Comparison of ENCODE assay signal across 25 cellular contexts in genomic region chr2:3706892-3707291, GRCh38. TPM values are rescaled to one million over a fixed set of nuclear protein-coding genes. Genes with fewer than 3 reads are reported as not detected.
"Had no signal": no experiment of that assay in that cellular context is flagged by ENCODE, and none has a peak within 500 bp of the region (broad histone marks: within the 10 kb centered on the region; RNA-seq: fewer than 3 reads in every experiment).

No MANE protein-coding gene starts in this region.

- H3K27ac ChIP-seq: body of pancreas, Peyer's patch had no signal

- H3K27ac Mint-ChIP-seq: activated CD8-positive, alpha-beta T cell treated with anti-CD3 and anti-CD28 coated beads for 36 hours; activated naive CD8-positive, alpha-beta T cell treated with anti-CD3 and anti-CD28 coated beads, Interleukin-2, amount 10 ng/mL, durations not matched to agents 7 days and 5 days; activated T-cell treated with anti-CD3 and anti-CD28 coated beads, Interleukin-2, amount 50 U/mL, for 72 hours; activated T-helper 2 cell treated with anti-CD3 and anti-CD28 coated beads, Interferon-gamma antibody, Interleukin-2, Interleukin-4, amounts not matched to agents 10 μg/mL and 5 μg/mL and 100 μg/mL, durations not matched to agents 14 hours and 24 hours and 36 hours; T-helper 1 cell treated with Interleukin-12 subunit alpha and Interleukin-12 subunit beta and Interleukin-4 antibody, amounts not matched to agents 30 μg/mL and 1 μg/mL, for 36 hours had no signal

- H3K4me3 Mint-ChIP-seq: activated CD8-positive, alpha-beta T cell treated with anti-CD3 and anti-CD28 coated beads for 36 hours; activated naive CD8-positive, alpha-beta T cell treated with anti-CD3 and anti-CD28 coated beads, Interleukin-2, amount 10 ng/mL, durations not matched to agents 7 days and 5 days; activated T-cell treated with anti-CD3 and anti-CD28 coated beads, Interleukin-2, amount 50 U/mL, for 72 hours; T-helper 1 cell treated with Interleukin-12 subunit alpha and Interleukin-12 subunit beta and Interleukin-4 antibody, amounts not matched to agents 30 μg/mL and 1 μg/mL, for 36 hours had no signal

- H3K27me3 ChIP-seq: body of pancreas, Peyer's patch had no signal

- H3K4me3 ChIP-seq: adrenal gland, body of pancreas, Peyer's patch had no signal

- H3K4me1 Mint-ChIP-seq: activated naive CD8-positive, alpha-beta T cell treated with anti-CD3 and anti-CD28 coated beads, Interleukin-2, amount 10 ng/mL, durations not matched to agents 7 days and 5 days had no signal

- DNase-seq: activated CD4-positive, alpha-beta T cell treated with anti-CD3 and anti-CD28 coated beads for 4 hours; activated CD8-positive, alpha-beta memory T cell treated with anti-CD3 and anti-CD28 coated beads, Interleukin-2, amount 50 U/mL, for 4 hours; activated CD8-positive, alpha-beta T cell treated with anti-CD3 and anti-CD28 coated beads for 36 hours; activated naive CD4-positive, alpha-beta T cell treated with anti-CD3 and anti-CD28 coated beads, Interleukin-2, amount 50 U/mL, for 16 hours; activated naive CD8-positive, alpha-beta T cell treated with anti-CD3 and anti-CD28 coated beads, Interleukin-2, amount 10 ng/mL, durations not matched to agents 7 days and 5 days; activated T-cell treated with anti-CD3 and anti-CD28 coated beads, Interleukin-2, amount 50 U/mL, for 72 hours; adrenal gland; aorta; body of pancreas; central memory CD4-positive, alpha-beta T cell; NCI-H1048; NCI-H146; NCI-H187 treated with DMSO at 0.1 percent for 48 hours; NCI-H2081 treated with DMSO at 0.1 percent for 48 hours; NCI-H446; NCI-H524; Peyer's patch; SHP77 had no signal

- H3K4me1 ChIP-seq: Peyer's patch had no signal

- H3K36me3 ChIP-seq: adrenal gland, Peyer's patch had no signal

- H3K9me3 Mint-ChIP-seq: activated naive CD8-positive, alpha-beta T cell treated with anti-CD3 and anti-CD28 coated beads, Interleukin-2, amount 10 ng/mL, durations not matched to agents 7 days and 5 days; activated T-helper 2 cell treated with anti-CD3 and anti-CD28 coated beads, Interferon-gamma antibody, Interleukin-2, Interleukin-4, amounts not matched to agents 10 μg/mL and 5 μg/mL and 100 μg/mL, durations not matched to agents 14 hours and 24 hours and 36 hours had no signal

- H3K9me3 ChIP-seq: adrenal gland, body of pancreas, Peyer's patch had no signal

- ATAC-seq: activated CD4-positive, CD25-positive, alpha-beta regulatory T cell treated with anti-CD3 and anti-CD28 coated beads, Interleukin-2, amount 50 U/mL, for 24 hours; activated CD8-positive, alpha-beta T cell treated with anti-CD3 and anti-CD28 coated beads for 36 hours; activated T-cell treated with anti-CD3 and anti-CD28 coated beads, Interleukin-2, amount 50 U/mL, for 72 hours; body of pancreas had no signal

RNA-seq across cellular contexts. Expression of gene DCDC2C, which starts 3.5 kb away (rescaled TPM):
- total RNA-seq: activated CD8-positive, alpha-beta T cell treated with anti-CD3 and anti-CD28 coated beads for 36 hours; activated naive CD8-positive, alpha-beta T cell treated with anti-CD3 and anti-CD28 coated beads, Interleukin-2, amount 10 ng/mL, durations not matched to agents 7 days and 5 days; activated T-cell treated with anti-CD3 and anti-CD28 coated beads, Interleukin-2, amount 50 U/mL, for 72 hours; activated T-helper 2 cell treated with anti-CD3 and anti-CD28 coated beads, Interferon-gamma antibody, Interleukin-2, Interleukin-4, amounts not matched to agents 10 μg/mL and 5 μg/mL and 100 μg/mL, durations not matched to agents 14 hours and 24 hours and 36 hours; body of pancreas; bronchial epithelial cell; LHCN-M2; M059J; Peyer's patch; SK-MEL-5 had no signal

RNA-seq across cellular contexts. Expression of gene ALLC, which starts 48.9 kb away (rescaled TPM):
- total RNA-seq: activated CD8-positive, alpha-beta T cell treated with anti-CD3 and anti-CD28 coated beads for 36 hours; activated naive CD8-positive, alpha-beta T cell treated with anti-CD3 and anti-CD28 coated beads, Interleukin-2, amount 10 ng/mL, durations not matched to agents 7 days and 5 days; activated T-cell treated with anti-CD3 and anti-CD28 coated beads, Interleukin-2, amount 50 U/mL, for 72 hours; activated T-helper 2 cell treated with anti-CD3 and anti-CD28 coated beads, Interferon-gamma antibody, Interleukin-2, Interleukin-4, amounts not matched to agents 10 μg/mL and 5 μg/mL and 100 μg/mL, durations not matched to agents 14 hours and 24 hours and 36 hours; aorta; body of pancreas; bronchial epithelial cell; LHCN-M2; M059J; Peyer's patch; SK-MEL-5 had no signal
